28 cellular contexts compared by ENCODE assay signal in genomic region chr9:91259162-91259561, GRCh38.
"Had no signal": no experiment of that assay in that cellular context is flagged by ENCODE, and none has a peak within 500 bp of the region (broad histone marks: within the 10 kb centered on the region; RNA-seq: fewer than 3 reads in every experiment).

No MANE protein-coding gene starts in this region.

- H3K4me1 ChIP-seq: breast epithelium had no signal

- H3K36me3 ChIP-seq: breast epithelium had no signal

- ATAC-seq: activated CD8-positive, alpha-beta memory T cell treated with anti-CD3 and anti-CD28 coated beads, Interleukin-2, amount 10 ng/mL, durations not matched to agents 7 days and 5 days; body of pancreas; Right ventricle myocardium inferior had no signal

- H3K27ac ChIP-seq: body of pancreas, breast epithelium, PC-9, RWPE1 had no signal

- H3K9me3 ChIP-seq: body of pancreas, breast epithelium had no signal

- H3K27ac Mint-ChIP-seq: activated CD4-positive, alpha-beta memory T cell treated with anti-CD3 and anti-CD28 coated beads for 36 hours; activated CD8-positive, alpha-beta memory T cell treated with anti-CD3 and anti-CD28 coated beads, Interleukin-2, amount 10 ng/mL, durations not matched to agents 7 days and 5 days; activated naive CD4-positive, alpha-beta T cell treated with anti-CD3 and anti-CD28 coated beads, Interleukin-2, amount 10 ng/mL, durations not matched to agents 7 days and 5 days; activated naive CD8-positive, alpha-beta T cell; T-helper 2 cell treated with Interferon-gamma antibody and Interleukin-4, amounts not matched to agents 5 μg/mL and 100 μg/mL, for 36 hours had no signal

- H3K4me3 ChIP-seq: body of pancreas, breast epithelium, PC-9 had no signal

- H3K4me3 Mint-ChIP-seq: activated CD4-positive, alpha-beta memory T cell treated with anti-CD3 and anti-CD28 coated beads for 36 hours; activated CD8-positive, alpha-beta memory T cell treated with anti-CD3 and anti-CD28 coated beads, Interleukin-2, amount 10 ng/mL, durations not matched to agents 7 days and 5 days; activated naive CD4-positive, alpha-beta T cell treated with anti-CD3 and anti-CD28 coated beads, Interleukin-2, amount 10 ng/mL, durations not matched to agents 7 days and 5 days; activated naive CD8-positive, alpha-beta T cell; T-helper 2 cell treated with Interferon-gamma antibody and Interleukin-4, amounts not matched to agents 5 μg/mL and 100 μg/mL, for 36 hours had no signal

- H3K27me3 Mint-ChIP-seq: activated CD4-positive, alpha-beta memory T cell treated with anti-CD3 and anti-CD28 coated beads for 36 hours; activated CD8-positive, alpha-beta memory T cell treated with anti-CD3 and anti-CD28 coated beads, Interleukin-2, amount 10 ng/mL, durations not matched to agents 7 days and 5 days; activated naive CD4-positive, alpha-beta T cell treated with anti-CD3 and anti-CD28 coated beads, Interleukin-2, amount 10 ng/mL, durations not matched to agents 7 days and 5 days; activated naive CD8-positive, alpha-beta T cell had no signal

- H3K27me3 ChIP-seq: body of pancreas, breast epithelium had no signal

- DNase-seq: activated CD4-positive, alpha-beta memory T cell treated with anti-CD3 and anti-CD28 coated beads for 36 hours; activated CD4-positive, alpha-beta T cell treated with anti-CD3 and anti-CD28 coated beads, Interleukin-2, amount 50 U/mL, for 1 hour; activated CD8-positive, alpha-beta memory T cell treated with anti-CD3 and anti-CD28 coated beads for 24 hours; activated CD8-positive, alpha-beta memory T cell treated with anti-CD3 and anti-CD28 coated beads, Interleukin-2, amount 10 ng/mL, durations not matched to agents 7 days and 5 days; activated CD8-positive, alpha-beta memory T cell treated with anti-CD3 and anti-CD28 coated beads, Interleukin-2, amount 50 U/mL, for 48 hours; activated effector memory CD4-positive, alpha-beta T cell treated with Interleukin-2 at 50 U/mL for 16 hours; activated naive CD4-positive, alpha-beta T cell treated with anti-CD3 and anti-CD28 coated beads, Interleukin-2, amount 10 ng/mL, durations not matched to agents 7 days and 5 days; activated T-cell treated with anti-CD3 and anti-CD28 coated beads, Interleukin-2, amount 50 U/mL, for 1 hour; body of pancreas; cerebellar nuclear complex; Karpas-422; NCI-H1105; NCI-H1417 treated with DMSO at 0.1 percent for 48 hours; NCI-H187 treated with DMSO at 0.1 percent for 48 hours; NCI-H2081; NCI-H226; NCI-H446 treated with DMSO at 0.1 percent for 48 hours; NCI-H524; NCI-H69; NK-92 treated with Interleukin-12 subunit alpha and Interleukin-12 subunit beta, amount 100 ng/mL, for 24 hours; PC-9; SIG-M5; SW 1271 had no signal
